8 cellular contexts compared by ENCODE assay signal in the genomic region with DNA sequence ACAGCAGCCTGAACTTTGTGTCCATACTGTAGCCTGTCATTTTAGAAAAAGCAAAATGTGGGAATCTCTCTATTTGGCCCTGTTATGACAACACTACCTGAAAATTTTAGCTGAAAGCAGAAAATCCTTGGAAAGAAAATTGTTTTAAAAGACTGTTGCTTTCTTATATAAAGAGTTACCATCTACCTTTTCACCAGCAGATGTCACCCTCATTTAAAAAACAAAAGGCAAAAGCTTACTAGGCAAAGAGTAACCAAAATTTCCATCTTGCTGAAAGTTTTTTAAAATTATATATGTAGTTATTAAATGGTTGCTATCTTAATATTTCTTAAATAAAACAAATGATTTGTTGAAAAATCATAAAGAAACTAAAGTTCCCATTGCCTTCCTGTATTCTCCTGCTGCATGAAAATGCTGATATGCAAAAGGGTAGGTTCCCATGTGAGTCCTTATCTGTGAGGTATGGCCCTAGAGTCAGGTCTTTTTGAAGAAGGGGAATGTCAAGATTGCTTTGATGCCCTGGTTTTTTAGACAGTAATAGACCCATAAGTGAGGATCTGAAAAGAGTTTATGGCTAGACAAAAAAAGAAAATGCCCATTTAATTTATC.
DNase-seq lines count a peak whose midpoint lies in the region; ATAC-seq and TF ChIP-seq lines count a peak whose summit lies in the region.

No MANE protein-coding gene starts in this region.

- no peak overlapping the region for H3K4me3 ChIP-seq in kidney epithelial cell (ENCODE audit: low read depth, low read length)

- peaks cover 24% of the 10 kb centered on the region for H3K4me1 Mint-ChIP-seq in activated naive CD8-positive, alpha-beta T cell treated with anti-CD3 and anti-CD28 coated beads for 36 hours

- ATAC-seq in HG03354 (IDR thresholded peaks at IDR 0.05; ENCODE audit: poor library complexity, severe bottlenecking, unreplicated experiment) (no peak), GM19455 (IDR thresholded peaks at IDR 0.05; ENCODE audit: unreplicated experiment) (no peak), GM18505 (IDR thresholded peaks at IDR 0.05; ENCODE audit: unreplicated experiment) (no peak)

- TF ChIP-seq POLR2A in GM18505 (IDR thresholded peaks at IDR 0.05; ENCODE audit: borderline replicate concordance, extremely low read depth, insufficient read depth, insufficient read length), result no peak

- no peaks in the 10 kb centered on the region for H3K27me3 ChIP-seq in kidney epithelial cell (ENCODE audit: control insufficient read depth, insufficient read depth, low read length)

- H3K27ac Mint-ChIP-seq in activated naive CD8-positive, alpha-beta T cell treated with anti-CD3 and anti-CD28 coated beads for 36 hours, result peak overlapping the region; percentile 93

- peak; percentile 38 for TF ChIP-seq CTCF in kidney epithelial cell (IDR thresholded peaks at IDR 0.05; ENCODE audit: insufficient read depth, low read length, poor library complexity, severe bottlenecking)

- no peaks in the 10 kb centered on the region for H3K27me3 Mint-ChIP-seq in activated naive CD8-positive, alpha-beta T cell treated with anti-CD3 and anti-CD28 coated beads for 36 hours

- H3K36me3 Mint-ChIP-seq in activated naive CD8-positive, alpha-beta T cell treated with anti-CD3 and anti-CD28 coated beads for 36 hours, result peaks cover 8% of the 10 kb centered on the region

- no peak overlapping the region for H3K4me3 Mint-ChIP-seq in activated naive CD8-positive, alpha-beta T cell treated with anti-CD3 and anti-CD28 coated beads for 36 hours

- no peaks in the 10 kb centered on the region for H3K9me3 Mint-ChIP-seq in activated naive CD8-positive, alpha-beta T cell treated with anti-CD3 and anti-CD28 coated beads for 36 hours

- peak; percentile 17 for DNase-seq in NCI-H2107 (lab: John Stamatoyannopoulos, UW)
- no peak for DNase-seq in NCI-H2107 treated with DMSO at 0.1 percent for 48 hours (lab: John Stamatoyannopoulos, UW; ENCODE audit: unreplicated experiment)
- DNase-seq in M059J (ENCODE audit: low read depth), result peak; percentile 46
- no peak for DNase-seq in activated naive CD8-positive, alpha-beta T cell treated with anti-CD3 and anti-CD28 coated beads for 36 hours
- no peak for DNase-seq in kidney epithelial cell (ENCODE audit: low read depth)

- no peaks in the 10 kb centered on the region for H3K36me3 ChIP-seq in kidney epithelial cell (ENCODE audit: control insufficient read depth, insufficient read depth, low read length)

Comparison
In these comparisons a context has a peak if more than half of its experiments do, and no peak if none do; other contexts are left out.
1. DNase-seq: peak in NCI-H2107 (single experiment) and M059J (single experiment); none in NCI-H2107 treated with DMSO at 0.1 percent for 48 hours (single experiment), activated naive CD8-positive, alpha-beta T cell treated with anti-CD3 and anti-CD28 coated beads for 36 hours (single experiment) and kidney epithelial cell (single experiment).